ENCODE assay signal across 8 cellular contexts in the genomic region with DNA sequence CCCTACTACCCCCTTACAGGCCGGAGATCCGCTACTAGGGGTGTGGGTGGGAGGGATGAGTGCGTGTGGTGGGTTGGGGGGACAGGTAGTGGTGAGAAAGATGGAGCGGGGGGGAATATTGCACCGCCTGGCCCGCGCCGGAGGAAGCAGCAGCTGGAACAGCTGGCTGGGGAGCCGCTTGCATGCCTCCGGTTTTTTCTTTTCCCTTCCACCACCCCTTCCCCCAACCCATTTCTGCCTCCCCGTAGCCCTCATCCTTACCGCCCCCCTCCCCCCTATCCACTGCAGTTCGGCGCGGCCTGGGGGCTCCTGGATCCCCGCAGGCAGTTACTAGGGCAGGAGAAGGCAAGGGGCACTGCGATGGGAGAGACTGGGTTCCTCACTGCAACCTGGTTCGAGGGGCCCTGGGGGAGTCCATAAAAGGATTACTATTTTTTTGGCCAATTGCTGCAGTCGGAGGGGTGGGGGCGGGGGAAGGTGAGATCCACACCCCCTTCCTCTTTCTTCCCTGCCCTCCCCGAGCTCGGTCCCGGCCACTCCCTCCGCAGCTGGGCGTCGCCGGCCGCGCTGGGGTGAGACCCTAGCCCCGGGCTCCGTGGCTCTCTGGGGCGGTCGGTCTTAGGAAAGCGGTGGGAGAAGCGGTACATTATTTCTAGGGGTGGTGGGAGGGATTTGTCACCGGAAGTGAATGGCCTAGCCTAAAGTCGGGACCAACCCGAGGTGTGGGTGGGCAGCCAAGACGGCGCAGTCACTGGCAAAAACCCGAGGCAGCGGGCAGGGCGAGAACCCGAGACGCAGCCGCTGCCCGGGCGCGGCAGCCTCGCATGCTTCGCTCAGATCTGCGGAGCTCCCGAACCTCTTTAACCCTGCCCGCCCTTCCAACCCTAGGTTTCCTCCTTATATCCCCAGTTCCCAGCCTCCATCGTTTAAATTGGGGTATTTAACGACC. TPM values are rescaled to one million over a fixed set of nuclear protein-coding genes. Genes with fewer than 3 reads are reported as not detected.
DNase-seq lines count a peak whose midpoint lies in the region; ATAC-seq, FAIRE-seq and TF ChIP-seq lines count a peak whose summit lies in the region.

No MANE protein-coding gene starts in this region.

- H3K4me1 ChIP-seq in breast epithelium, result peaks cover 5 to 10% of the 10 kb centered on the region in 2 donors

- H3K9me3 ChIP-seq in WERI-Rb-1 (ENCODE audit: severe bottlenecking) (no peaks in the 10 kb centered on the region), breast epithelium (no peaks in the 10 kb centered on the region)

- TF ChIP-seq POLR2A in GM18526 (IDR thresholded peaks at IDR 0.05; ENCODE audit: extremely low read depth, insufficient read length), result peak; percentile 82
- TF ChIP-seq POLR2A in breast epithelium (IDR thresholded peaks at IDR 0.05), result peak; percentile 19

- ATAC-seq in HG03066 (IDR thresholded peaks at IDR 0.05; ENCODE audit: low read depth, unreplicated experiment), result peak; percentile 55

- peak; percentile 70 for FAIRE-seq in A204.1 (lab: Jason Lieb, UNC)

- no peaks in the 10 kb centered on the region for H3K27me3 ChIP-seq in WERI-Rb-1 (ENCODE audit: insufficient read depth, low read depth, severe bottlenecking)
- no peaks in the 10 kb centered on the region for H3K27me3 ChIP-seq in breast epithelium

- H3K4me3 ChIP-seq in WERI-Rb-1 (ENCODE audit: low read depth, low read length), result peak overlapping the region; percentile 95
- peak overlapping the region; percentile 61 to 98 (median 95) for H3K4me3 ChIP-seq in breast epithelium
- peak overlapping the region; percentile 56 to 100 (median 87) for H3K4me3 ChIP-seq in skin epidermis

- intact Hi-C loops in breast epithelium (cut with DNase I; ENCODE audit: low total_unique reads), result loop anchor here (5.0 kb wide), 1 partner anchor 36 kb away; a partner anchor contains a TSS

- H3K27ac ChIP-seq in WERI-Rb-1, result peak overlapping the region; percentile 80
- H3K27ac ChIP-seq in breast epithelium, result peak overlapping the region; percentile 85 to 93
- peak overlapping the region; percentile 79 to 98 (median 94) for H3K27ac ChIP-seq in skin epidermis

- DNase-seq in NCI-H2196 (lab: John Stamatoyannopoulos, UW; ENCODE audit: unreplicated experiment), result peak; percentile 84
- peak; percentile 94 for DNase-seq in WERI-Rb-1
- DNase-seq in breast epithelium (ENCODE audit: low spot score in 2 of 2), result peak; percentile 78 to 80
- peak; percentile 93 for DNase-seq in iPS-NIHi11 (ENCODE audit: low spot score)

- TF ChIP-seq CTCF in WERI-Rb-1 (IDR thresholded peaks at IDR 0.05; ENCODE audit: low read depth, low read length) (no peak), breast epithelium (IDR thresholded peaks at IDR 0.05) (no peak)

- H3K36me3 ChIP-seq in WERI-Rb-1 (peaks cover 16% of the 10 kb centered on the region), breast epithelium (no peaks in the 10 kb centered on the region)

RNA-seq across cellular contexts. Expression of a gene that starts 0.8 kb away (rescaled TPM):
- total RNA-seq in breast epithelium, result 10 to 100 TPM; 21.3 to 27.7 (median 26.3) TPM

RNA-seq across cellular contexts. Expression of a gene that starts 24.3 kb away (rescaled TPM):
- under 1 TPM in 2 of 3 donors, not detected in 1; 0.32 to 0.59 TPM for total RNA-seq in breast epithelium

RNA-seq across cellular contexts. Expression of a gene that starts 35.1 kb away (rescaled TPM):
- 10 to 100 TPM; 16.7 to 25.2 (median 16.8) TPM for total RNA-seq in breast epithelium

Comparison
In these comparisons a context has a peak if more than half of its experiments do, and no peak if none do; other contexts are left out.
1. Peak in every context shown above with its lines: DNase-seq, ATAC-seq, H3K4me3 ChIP-seq and H3K27ac ChIP-seq.